8 cellular contexts compared by ENCODE assay signal in the genomic region with DNA sequence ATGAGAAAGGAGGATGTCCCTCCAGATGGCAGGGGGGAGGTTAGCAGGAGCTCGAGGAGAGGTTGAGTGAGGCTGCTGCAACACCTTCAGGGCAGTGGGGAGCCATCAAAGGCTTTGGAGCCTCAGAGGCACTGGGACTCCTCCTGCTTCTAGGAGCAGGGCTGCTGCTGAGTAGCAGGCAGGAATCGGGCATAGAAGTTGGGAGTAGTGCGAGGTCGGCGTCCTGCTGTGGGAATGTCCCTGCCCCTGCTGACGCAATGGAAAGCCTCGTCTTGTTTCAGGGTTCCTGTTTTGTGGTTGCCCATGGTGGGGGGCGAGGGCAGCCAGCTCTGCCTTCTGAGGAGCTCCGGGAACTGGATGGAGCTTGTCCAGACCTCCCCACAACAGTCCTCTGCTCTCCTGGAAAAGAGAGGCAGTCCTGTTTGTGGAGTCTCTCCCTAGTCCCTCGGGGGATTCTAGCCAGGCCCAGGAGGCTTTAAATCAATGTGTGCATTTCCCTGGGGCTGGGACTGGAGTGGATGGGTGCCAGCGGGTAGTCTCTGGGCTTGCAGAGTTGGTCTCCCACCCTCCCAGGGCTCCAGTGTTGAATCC.
DNase-seq lines count a peak whose midpoint lies in the region; ATAC-seq, FAIRE-seq and TF ChIP-seq lines count a peak whose summit lies in the region.

No MANE protein-coding gene starts in this region.

- DNase-seq in T-helper 1 cell: no peak
- DNase-seq in astrocyte (ENCODE audit: low read depth): peak; percentile 56
- DNase-seq in lung (ENCODE audit: low spot score): no peak
- no peak for DNase-seq in GOT3 (lab: John Stamatoyannopoulos, UW)
- no peak for DNase-seq in NCI-H446 (lab: John Stamatoyannopoulos, UW)
- DNase-seq in NCI-H2196 treated with DMSO at 0.1 percent for 48 hours (lab: John Stamatoyannopoulos, UW; ENCODE audit: unreplicated experiment): no peak

- H3K9me3 ChIP-seq in astrocyte (ENCODE audit: insufficient read depth, low read depth, low read length) (no peaks in the 10 kb centered on the region), lung (ENCODE audit: control insufficient read depth in 2 of 2, insufficient read depth in 1 of 2, low read length in 1 of 2) (no peaks in the 10 kb centered on the region), thymus (ENCODE audit: control insufficient read depth) (no peaks in the 10 kb centered on the region)

- H3K27me3 ChIP-seq in astrocyte (ENCODE audit: insufficient read depth, low read length) (no peaks in the 10 kb centered on the region), lung (ENCODE audit: control insufficient read depth, insufficient read depth) (no peaks in the 10 kb centered on the region), thymus (ENCODE audit: control insufficient read depth, insufficient read depth) (no peaks in the 10 kb centered on the region)

- TF ChIP-seq CTCF in astrocyte (IDR thresholded peaks at IDR 0.05; ENCODE audit: insufficient read depth, low read depth, low read length): no peak
- TF ChIP-seq CTCF in lung (IDR thresholded peaks at IDR 0.05; ENCODE audit: control extremely low read depth, extremely low read depth): no peak

- no peaks in the 10 kb centered on the region for H3K36me3 ChIP-seq in astrocyte (ENCODE audit: insufficient read depth, low read length)
- peaks cover 0 to 4% of the 10 kb centered on the region in 2 donors for H3K36me3 ChIP-seq in lung (ENCODE audit: control insufficient read depth in 2 of 2, insufficient read depth in 2 of 2, low read length in 2 of 2)
- peaks cover 3% of the 10 kb centered on the region for H3K36me3 ChIP-seq in thymus (ENCODE audit: control insufficient read depth, insufficient read depth)

- H3K36me3 Mint-ChIP-seq in T-helper 1 cell treated with Interleukin-12 subunit alpha and Interleukin-12 subunit beta and Interleukin-4 antibody, amounts not matched to agents 30 μg/mL and 1 μg/mL, for 36 hours (ENCODE audit: low read depth): peaks cover 9% of the 10 kb centered on the region
- H3K36me3 Mint-ChIP-seq in astrocyte (ENCODE audit: low read depth, unreplicated experiment): peaks cover 24% of the 10 kb centered on the region

- H3K9me3 Mint-ChIP-seq in T-helper 1 cell treated with Interleukin-12 subunit alpha and Interleukin-12 subunit beta and Interleukin-4 antibody, amounts not matched to agents 30 μg/mL and 1 μg/mL, for 36 hours: no peaks in the 10 kb centered on the region
- no peaks in the 10 kb centered on the region for H3K9me3 Mint-ChIP-seq in astrocyte (ENCODE audit: unreplicated experiment)

- no peak for FAIRE-seq in astrocyte (lab: Jason Lieb, UNC)

- H3K4me1 Mint-ChIP-seq in T-helper 1 cell treated with Interleukin-12 subunit alpha and Interleukin-12 subunit beta and Interleukin-4 antibody, amounts not matched to agents 30 μg/mL and 1 μg/mL, for 36 hours (ENCODE audit: low read depth): peaks cover 74% of the 10 kb centered on the region
- peaks cover 30% of the 10 kb centered on the region for H3K4me1 Mint-ChIP-seq in astrocyte (ENCODE audit: low read depth, unreplicated experiment)

- H3K4me3 ChIP-seq in astrocyte (ENCODE audit: insufficient read depth, low read depth, low read length): no peak overlapping the region
- H3K4me3 ChIP-seq in lung: no peak overlapping the region
- H3K4me3 ChIP-seq in thymus (ENCODE audit: low read length): no peak overlapping the region

- no peak overlapping the region for H3K27ac ChIP-seq in astrocyte (ENCODE audit: low read depth, low read length)
- peak overlapping the region; percentile 24 to 50 for H3K27ac ChIP-seq in lung (ENCODE audit: low read depth in 1 of 2, low read length in 1 of 2)
- peak overlapping the region; percentile 46 for H3K27ac ChIP-seq in thymus (ENCODE audit: low read depth)

- ATAC-seq in lung (ENCODE audit: insufficient read depth, low FRiP score): no peak

- H3K27ac Mint-ChIP-seq in T-helper 1 cell treated with Interleukin-12 subunit alpha and Interleukin-12 subunit beta and Interleukin-4 antibody, amounts not matched to agents 30 μg/mL and 1 μg/mL, for 36 hours: peak overlapping the region; percentile 86
- no peak overlapping the region for H3K27ac Mint-ChIP-seq in astrocyte (ENCODE audit: unreplicated experiment)

- H3K4me3 Mint-ChIP-seq in T-helper 1 cell treated with Interleukin-12 subunit alpha and Interleukin-12 subunit beta and Interleukin-4 antibody, amounts not matched to agents 30 μg/mL and 1 μg/mL, for 36 hours: peak overlapping the region; percentile 62
- no peak overlapping the region for H3K4me3 Mint-ChIP-seq in astrocyte (ENCODE audit: unreplicated experiment)

- 28 to 47% methylated on average over 11 of the region's 11 CpGs for WGBS in lung, 2 donors
- 38% methylated on average over 11 of the region's 11 CpGs for WGBS in thymus

- H3K27me3 Mint-ChIP-seq in T-helper 1 cell treated with Interleukin-12 subunit alpha and Interleukin-12 subunit beta and Interleukin-4 antibody, amounts not matched to agents 30 μg/mL and 1 μg/mL, for 36 hours (ENCODE audit: low read depth): no peaks in the 10 kb centered on the region
- H3K27me3 Mint-ChIP-seq in astrocyte (ENCODE audit: low read depth, unreplicated experiment): no peaks in the 10 kb centered on the region

- H3K9ac ChIP-seq in astrocyte (ENCODE audit: low read length): peak overlapping the region; percentile 24

- H3K4me1 ChIP-seq in astrocyte (ENCODE audit: insufficient read depth, low read length) (peaks cover 50% of the 10 kb centered on the region), lung (ENCODE audit: control insufficient read depth in 2 of 2, insufficient read depth in 2 of 2, low read length in 2 of 2) (peaks cover 19 to 50% of the 10 kb centered on the region in 2 donors), thymus (ENCODE audit: control insufficient read depth, insufficient read depth, low read length) (peaks cover 34% of the 10 kb centered on the region)

- no peak overlapping the region for H2AFZ ChIP-seq in astrocyte (ENCODE audit: low read depth, low read length)

- H3K79me2 ChIP-seq in astrocyte (ENCODE audit: insufficient read depth, low read length): peaks cover 99% of the 10 kb centered on the region

- H4K20me1 ChIP-seq in astrocyte (ENCODE audit: insufficient read depth, low read length): peaks cover 99% of the 10 kb centered on the region

- peak overlapping the region; percentile 20 for H3K4me2 ChIP-seq in astrocyte (ENCODE audit: low read length)
